Comparison of ENCODE assay signal across 10 cellular contexts in the genomic region with DNA sequence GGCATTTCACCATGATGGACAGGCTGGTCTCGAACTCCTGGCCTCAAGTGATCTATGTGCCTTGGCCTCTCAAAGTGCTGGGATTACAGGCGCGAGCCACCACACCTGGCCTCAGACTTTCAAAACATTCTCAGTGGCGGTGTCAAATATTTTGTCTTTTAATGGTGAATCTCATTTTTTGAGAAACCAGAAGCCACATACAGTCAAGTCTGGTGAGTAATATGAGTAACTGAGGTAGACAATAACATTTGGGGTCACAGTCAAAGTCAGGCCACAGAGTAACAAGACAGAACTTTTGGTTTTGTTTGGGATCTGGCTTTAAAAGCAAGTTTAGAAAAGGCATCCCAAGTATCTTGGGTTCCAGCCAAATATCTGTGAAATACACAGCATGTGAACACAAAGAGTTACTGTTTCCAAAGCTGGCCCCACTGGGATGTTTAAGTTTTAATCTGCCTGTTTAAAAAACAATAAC. TPM values are rescaled to one million over a fixed set of nuclear protein-coding genes. Genes with fewer than 3 reads are reported as not detected.
DNase-seq lines count a peak whose midpoint lies in the region; ATAC-seq and TF ChIP-seq lines count a peak whose summit lies in the region.
"Had no signal": no experiment of that assay in that cellular context is flagged by ENCODE, and none has a peak within 500 bp of the region (broad histone marks: within the 10 kb centered on the region; RNA-seq: fewer than 3 reads in every experiment).

No MANE protein-coding gene starts in this region.

- H3K4me3 ChIP-seq in upper lobe of right lung = no peak overlapping the region

- ATAC-seq in activated naive CD4-positive, alpha-beta T cell treated with anti-CD3 and anti-CD28 coated beads, Interleukin-2, amount 50 U/mL, for 72 hours = peak; percentile 72 to 79
- ATAC-seq in upper lobe of right lung = no peak

- intact Hi-C loops in upper lobe of right lung (cut with DNase I) = loop anchor here (10.0 kb wide), 1 partner anchor 60 kb away; no protein-coding TSS in a partner anchor

- peaks cover 64% of the 10 kb centered on the region for H3K4me1 Mint-ChIP-seq in nephron progenitor cell

- peak overlapping the region; percentile 61 to 79 for H3K27ac Mint-ChIP-seq in activated naive CD4-positive, alpha-beta T cell treated with anti-CD3 and anti-CD28 coated beads, Interleukin-2, amount 50 U/mL, for 72 hours
- H3K27ac Mint-ChIP-seq in nephron progenitor cell = no peak overlapping the region

- peak; percentile 29 for DNase-seq in stimulated activated CD4-positive, alpha-beta T cell treated with anti-CD3 and anti-CD28 coated beads, Interleukin-1b, Interleukin-23, amount 100 ng/mL, for 48 hours
- DNase-seq in stimulated activated CD4-positive, alpha-beta T cell treated with anti-CD3 and anti-CD28 coated beads, Interleukin-4, amount 100 ng/mL, for 1 hour = no peak
- DNase-seq in activated naive CD4-positive, alpha-beta T cell treated with anti-CD3 and anti-CD28 coated beads, Interleukin-2, amount 50 U/mL, for 72 hours (ENCODE audit: low spot score in 2 of 2) = peak; percentile 40 to 65
- DNase-seq in foreskin melanocyte = peak; percentile 92
- no peak for DNase-seq in upper lobe of right lung
- no peak for DNase-seq in DMS53 (lab: John Stamatoyannopoulos, UW)
- no peak for DNase-seq in nephron progenitor cell
- DNase-seq in GM13976 (ENCODE audit: low spot score) = no peak
- DNase-seq: DMS153, NCI-H345 had no signal

- in situ Hi-C loops in GM13976 (cut with MboI; ENCODE audit: low sequenced_read_pairs, unreplicated experiment) = no loop called here

- TF ChIP-seq CTCF in upper lobe of right lung (IDR thresholded peaks at IDR 0.05) (no peak), nephron progenitor cell (IDR thresholded peaks at IDR 0.05) (no peak), GM13976 (IDR thresholded peaks at IDR 0.05; ENCODE audit: borderline replicate concordance, control extremely low read depth, extremely low read depth, insufficient read depth, missing control alignments) (no peak)

- H3K9me3 ChIP-seq in upper lobe of right lung = no peaks in the 10 kb centered on the region

- H3K27me3 ChIP-seq in upper lobe of right lung = peaks cover 49% of the 10 kb centered on the region

- H3K4me3 Mint-ChIP-seq in nephron progenitor cell = no peak overlapping the region

- peaks cover 6 to 12% of the 10 kb centered on the region in 2 donors for H3K9me3 Mint-ChIP-seq in activated naive CD4-positive, alpha-beta T cell treated with anti-CD3 and anti-CD28 coated beads, Interleukin-2, amount 50 U/mL, for 72 hours
- H3K9me3 Mint-ChIP-seq in nephron progenitor cell = no peaks in the 10 kb centered on the region

- peak overlapping the region; percentile 3 for H3K27ac ChIP-seq in upper lobe of right lung

- peaks cover 9% of the 10 kb centered on the region for H3K4me1 ChIP-seq in upper lobe of right lung

- no peaks in the 10 kb centered on the region for H3K36me3 ChIP-seq in upper lobe of right lung

- H3K36me3 Mint-ChIP-seq in activated naive CD4-positive, alpha-beta T cell treated with anti-CD3 and anti-CD28 coated beads, Interleukin-2, amount 50 U/mL, for 72 hours = peaks cover 63 to 83% of the 10 kb centered on the region in 2 donors
- no peaks in the 10 kb centered on the region for H3K36me3 Mint-ChIP-seq in nephron progenitor cell (ENCODE audit: low read depth)

- H3K27me3 Mint-ChIP-seq in nephron progenitor cell (ENCODE audit: low read depth, poor library complexity) = peaks cover 12% of the 10 kb centered on the region

RNA-seq across cellular contexts. Expression of gene TMA7B, which starts 5.6 kb away (rescaled TPM):
- 1 to 10 TPM; 2.4 to 2.5 TPM for total RNA-seq in activated naive CD4-positive, alpha-beta T cell treated with anti-CD3 and anti-CD28 coated beads, Interleukin-2, amount 50 U/mL, for 72 hours
- total RNA-seq in upper lobe of right lung = 0.69 TPM

RNA-seq across cellular contexts. Expression of gene FAM83F, which starts 40.1 kb away (rescaled TPM):
- 1 to 10 TPM; 1.1 TPM for total RNA-seq in activated naive CD4-positive, alpha-beta T cell treated with anti-CD3 and anti-CD28 coated beads, Interleukin-2, amount 50 U/mL, for 72 hours
- 0.35 TPM for total RNA-seq in upper lobe of right lung

RNA-seq across cellular contexts. Expression of gene GRAP2, which starts 53.7 kb away (rescaled TPM):
- total RNA-seq in activated naive CD4-positive, alpha-beta T cell treated with anti-CD3 and anti-CD28 coated beads, Interleukin-2, amount 50 U/mL, for 72 hours = 10 to 100 TPM; 42.4 to 54.6 TPM
- total RNA-seq in upper lobe of right lung = 10.1 TPM

Comparison
In these comparisons a context has a peak if more than half of its experiments do, and no peak if none do; other contexts are left out.
1. DNase-seq: peak in stimulated activated CD4-positive, alpha-beta T cell treated with anti-CD3 and anti-CD28 coated beads, Interleukin-1b, Interleukin-23, amount 100 ng/mL, for 48 hours (single experiment), activated naive CD4-positive, alpha-beta T cell treated with anti-CD3 and anti-CD28 coated beads, Interleukin-2, amount 50 U/mL, for 72 hours (2 of 2) and foreskin melanocyte (single experiment); none in stimulated activated CD4-positive, alpha-beta T cell treated with anti-CD3 and anti-CD28 coated beads, Interleukin-4, amount 100 ng/mL, for 1 hour (single experiment), upper lobe of right lung (single experiment), DMS53 (single experiment), nephron progenitor cell (single experiment) and GM13976 (single experiment).